ENCODE assay signal across 22 cellular contexts in the genomic region with DNA sequence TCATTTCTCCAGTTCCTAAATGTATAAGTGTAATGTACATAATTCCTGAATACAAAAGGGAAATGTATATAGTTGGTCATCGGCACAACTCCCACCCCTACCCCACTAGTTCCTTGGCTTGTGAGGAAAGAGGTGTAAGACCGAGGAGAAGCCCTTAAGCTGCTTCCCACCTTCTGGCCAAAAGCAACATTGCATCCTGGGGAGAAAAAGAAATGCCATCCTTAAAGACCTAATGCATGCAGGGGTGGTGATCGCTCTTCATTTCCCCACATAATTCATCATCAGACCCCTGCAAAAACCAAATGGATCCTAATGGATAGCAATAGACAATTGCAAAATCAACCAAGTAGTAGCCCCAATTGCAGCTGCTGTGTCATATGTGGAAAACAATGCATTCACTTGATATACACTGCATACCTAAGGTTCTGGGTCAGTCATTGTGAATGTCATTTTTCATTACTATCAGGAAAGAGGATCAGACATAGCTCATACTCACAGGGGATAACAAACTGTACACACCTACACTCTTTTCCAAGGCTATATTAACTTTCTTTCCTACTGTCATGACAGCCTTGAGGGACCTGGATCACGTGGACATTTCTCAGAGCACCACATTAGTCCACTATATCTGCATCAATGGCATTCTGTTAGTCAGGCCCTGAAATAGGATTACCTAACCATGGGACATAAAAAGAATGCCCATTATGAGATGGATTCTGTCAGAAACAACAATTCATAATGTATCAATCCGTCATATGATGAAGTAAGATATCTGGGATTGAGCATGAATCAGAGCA. TPM values are rescaled to one million over a fixed set of nuclear protein-coding genes. Genes with fewer than 3 reads are reported as not detected.
DNase-seq lines count a peak whose midpoint lies in the region; ATAC-seq and TF ChIP-seq lines count a peak whose summit lies in the region.
"Had no signal": no experiment of that assay in that cellular context is flagged by ENCODE, and none has a peak within 500 bp of the region (broad histone marks: within the 10 kb centered on the region; RNA-seq: fewer than 3 reads in every experiment).

No MANE protein-coding gene starts in this region.

- H3K27me3 ChIP-seq in GM06990 (replicated peaks; ENCODE audit: control insufficient read depth, insufficient read depth, low read length) (no peaks in the 10 kb centered on the region), Loucy (ENCODE audit: insufficient read depth, low read length, poor library complexity, severe bottlenecking) (no peaks in the 10 kb centered on the region), endodermal cell (ENCODE audit: control insufficient read depth, insufficient read depth, low read length, poor library complexity, severe bottlenecking) (no peaks in the 10 kb centered on the region), mesendoderm (ENCODE audit: insufficient read depth, low read length, poor library complexity) (no peaks in the 10 kb centered on the region), thyroid gland (no peaks in the 10 kb centered on the region)
- H3K27me3 ChIP-seq: BLaER1, left lung, pancreas, right lobe of liver had no signal

- no peak overlapping the region for H4K5ac ChIP-seq in mesendoderm (ENCODE audit: low read length)

- H3K9me3 ChIP-seq in Loucy (ENCODE audit: insufficient read depth, low read depth, low read length) (no peaks in the 10 kb centered on the region), endodermal cell (ENCODE audit: control insufficient read depth, low read length) (no peaks in the 10 kb centered on the region), thyroid gland (no peaks in the 10 kb centered on the region)
- H3K9me3 ChIP-seq: BLaER1, left lung, pancreas, right lobe of liver had no signal

- no peak overlapping the region for H3K4me3 Mint-ChIP-seq in endodermal cell
- H3K4me3 Mint-ChIP-seq: activated CD4-positive, alpha-beta memory T cell treated with anti-CD3 and anti-CD28 coated beads, Interleukin-2, amount 10 ng/mL, durations not matched to agents 7 days and 5 days; natural killer cell treated with Interleukin-12 subunit alpha and Interleukin-12 subunit beta and Interleukin-15 and Interleukin-18, amount 100 ng/mL, for 72 hours had no signal

- H3K27ac ChIP-seq in endodermal cell (ENCODE audit: low read depth, low read length) = no peak overlapping the region
- no peak overlapping the region for H3K27ac ChIP-seq in mesendoderm (ENCODE audit: low read depth, low read length)
- H3K27ac ChIP-seq in thyroid gland = no peak overlapping the region
- H3K27ac ChIP-seq: BLaER1, left lung, pancreas, right lobe of liver, SK-N-MC had no signal

- no peaks in the 10 kb centered on the region for H3K79me2 ChIP-seq in Loucy (ENCODE audit: insufficient read depth, low read length)
- H3K79me2 ChIP-seq in mesendoderm (ENCODE audit: control insufficient read depth, insufficient read depth, low read length) = no peaks in the 10 kb centered on the region

- H2BK15ac ChIP-seq in mesendoderm (replicated peaks; ENCODE audit: low read depth) = no peak overlapping the region

- H3K4me1 ChIP-seq in Loucy (ENCODE audit: insufficient read depth, low read length, poor library complexity, severe bottlenecking) (no peaks in the 10 kb centered on the region), endodermal cell (ENCODE audit: control insufficient read depth, insufficient read depth, low read length) (peaks cover 6% of the 10 kb centered on the region), mesendoderm (ENCODE audit: control insufficient read depth, low read depth, low read length) (no peaks in the 10 kb centered on the region), thyroid gland (no peaks in the 10 kb centered on the region)
- H3K4me1 ChIP-seq: BLaER1, left lung, pancreas, right lobe of liver had no signal

- H3K9me2 ChIP-seq in Loucy (replicated peaks; ENCODE audit: low read depth, low read length) = no peaks in the 10 kb centered on the region

- DNase-seq in GM06990 (ENCODE audit: extremely low read depth, insufficient read length) (no peak), endodermal cell (no peak), mesendoderm (peak; percentile 34), thyroid gland (no peak), posterior cingulate gyrus (no peak), COR-L47 (lab: John Stamatoyannopoulos, UW) (no peak)
- DNase-seq: activated CD4-positive, alpha-beta memory T cell treated with anti-CD3 and anti-CD28 coated beads, Interleukin-2, amount 10 ng/mL, durations not matched to agents 7 days and 5 days; activated effector memory CD4-positive, alpha-beta T cell treated with anti-CD3 and anti-CD28 coated beads, Interleukin-2, amount 50 U/mL, for 16 hours; activated T-cell treated with anti-CD3 and anti-CD28 coated beads for 4 hours; Calu3; effector memory CD4-positive, alpha-beta T cell; IMR-90; left lung; NCI-H2107; pancreas; right lobe of liver; stimulated activated CD4-positive, alpha-beta T cell treated with anti-CD3 and anti-CD28 coated beads, Interleukin-15, amount 100 ng/mL, for 24 hours had no signal

- H3K27ac Mint-ChIP-seq in endodermal cell = no peak overlapping the region
- H3K27ac Mint-ChIP-seq: activated CD4-positive, alpha-beta memory T cell treated with anti-CD3 and anti-CD28 coated beads, Interleukin-2, amount 10 ng/mL, durations not matched to agents 7 days and 5 days; natural killer cell treated with Interleukin-12 subunit alpha and Interleukin-12 subunit beta and Interleukin-15 and Interleukin-18, amount 100 ng/mL, for 72 hours had no signal

- no peak overlapping the region for H2AFZ ChIP-seq in Loucy (ENCODE audit: low read length)

- H2AK5ac ChIP-seq in mesendoderm (ENCODE audit: low read length) = no peak overlapping the region

- peak; percentile 17 for TF ChIP-seq CTCF in GM06990 (IDR thresholded peaks at IDR 0.05; ENCODE audit: insufficient read depth, low read length, poor library complexity, severe bottlenecking)
- peak; percentile 36; the same call in 1 of the 2 replicates for TF ChIP-seq CTCF in Loucy (conservative IDR thresholded peaks at IDR 0.05; ENCODE audit: low read length)
- peak; percentile 67 for TF ChIP-seq CTCF in endodermal cell (conservative IDR thresholded peaks at IDR 0.05)
- no peak for TF ChIP-seq CTCF in thyroid gland (IDR thresholded peaks at IDR 0.05)

- H3F3A ChIP-seq in Loucy (ENCODE audit: low read depth) = no peaks in the 10 kb centered on the region

- no peaks in the 10 kb centered on the region for H4K20me1 ChIP-seq in Loucy (ENCODE audit: insufficient read depth, low read length, poor library complexity, severe bottlenecking)
- H4K20me1 ChIP-seq: BLaER1 had no signal

- H3K4me3 ChIP-seq in GM06990 (replicated peaks; ENCODE audit: low read depth, low read length) (no peak overlapping the region), Loucy (ENCODE audit: low read length, poor library complexity, severe bottlenecking) (no peak overlapping the region), endodermal cell (ENCODE audit: low read length) (no peak overlapping the region), mesendoderm (ENCODE audit: low read length) (no peak overlapping the region), thyroid gland (replicated peaks in 1 of 3) (no peak overlapping the region)
- H3K4me3 ChIP-seq: BLaER1, left lung, pancreas, right lobe of liver, SK-N-MC had no signal

- no peak overlapping the region for H3K4ac ChIP-seq in mesendoderm (ENCODE audit: low read depth, low read length)

- H3K4me1 Mint-ChIP-seq in endodermal cell = peaks cover 19% of the 10 kb centered on the region
- H3K4me1 Mint-ChIP-seq: activated CD4-positive, alpha-beta memory T cell treated with anti-CD3 and anti-CD28 coated beads, Interleukin-2, amount 10 ng/mL, durations not matched to agents 7 days and 5 days had no signal

- no peaks in the 10 kb centered on the region for H3K79me1 ChIP-seq in mesendoderm (ENCODE audit: low read length)

- no peak overlapping the region for H4K8ac ChIP-seq in mesendoderm (ENCODE audit: low read depth, low read length)

- TF ChIP-seq POLR2A in thyroid gland (IDR thresholded peaks at IDR 0.05) = no peak

- H3K9ac ChIP-seq in Loucy (ENCODE audit: low read depth, low read length, poor library complexity, severe bottlenecking) (no peak overlapping the region), endodermal cell (ENCODE audit: extremely low read depth, low read length, poor library complexity, severe bottlenecking) (no peak overlapping the region), mesendoderm (ENCODE audit: low read length) (no peak overlapping the region)
- H3K9ac ChIP-seq: BLaER1 had no signal

- no peaks in the 10 kb centered on the region for H3K27me3 Mint-ChIP-seq in endodermal cell (ENCODE audit: insufficient read depth)
- H3K27me3 Mint-ChIP-seq: activated CD4-positive, alpha-beta memory T cell treated with anti-CD3 and anti-CD28 coated beads, Interleukin-2, amount 10 ng/mL, durations not matched to agents 7 days and 5 days had no signal

- no peak overlapping the region for H3K56ac ChIP-seq in mesendoderm (ENCODE audit: low read length)

- no peak overlapping the region for H2BK120ac ChIP-seq in mesendoderm (ENCODE audit: low read depth, low read length)

- ATAC-seq in HG02759 (IDR thresholded peaks at IDR 0.05; ENCODE audit: unreplicated experiment) = no peak
- ATAC-seq: left lung; natural killer cell treated with Interleukin-12 subunit alpha and Interleukin-12 subunit beta and Interleukin-15 and Interleukin-18, amount 100 ng/mL, for 72 hours; pancreas; right lobe of liver had no signal

- 70 to 91% methylated on average over 2 to 4 of the region's 5 CpGs for WGBS in endodermal cell (ENCODE audit: insufficient coverage in 1 of 2, insufficient read length in 1 of 2), 2 experiments
- WGBS in mesendoderm (ENCODE audit: extremely low coverage, insufficient coverage, low lambda C conversion rate) = no CpG with 5 or more reads among the region's 5 CpGs
- WGBS in thyroid gland, 2 donors = 91 to 94% methylated on average over 5 of the region's 5 CpGs

- no peak overlapping the region for H2BK5ac ChIP-seq in mesendoderm (ENCODE audit: low read length)

- H3K36me3 ChIP-seq in GM06990 (ENCODE audit: control insufficient read depth, insufficient read depth, low read length) = no peaks in the 10 kb centered on the region
- H3K36me3 ChIP-seq in Loucy (ENCODE audit: insufficient read depth, low read length) = no peaks in the 10 kb centered on the region
- no peaks in the 10 kb centered on the region for H3K36me3 ChIP-seq in endodermal cell (ENCODE audit: control insufficient read depth, insufficient read depth, low read length)
- H3K36me3 ChIP-seq in mesendoderm (ENCODE audit: control insufficient read depth, insufficient read depth, low read length) = no peaks in the 10 kb centered on the region
- H3K36me3 ChIP-seq in thyroid gland = no peaks in the 10 kb centered on the region
- H3K36me3 ChIP-seq: BLaER1, left lung, pancreas, right lobe of liver had no signal

- intact Hi-C loops in thyroid gland (cut with DNase I) = no loop called here
- intact Hi-C loops in posterior cingulate gyrus (cut with DNase I) = no loop called here

- H3K23ac ChIP-seq in mesendoderm (ENCODE audit: low read length) = no peak overlapping the region

- H3K36me3 Mint-ChIP-seq in endodermal cell (ENCODE audit: low read depth) = no peaks in the 10 kb centered on the region
- H3K36me3 Mint-ChIP-seq: natural killer cell treated with Interleukin-12 subunit alpha and Interleukin-12 subunit beta and Interleukin-15 and Interleukin-18, amount 100 ng/mL, for 72 hours had no signal

- no peak overlapping the region for H3K18ac ChIP-seq in mesendoderm (ENCODE audit: low read length)

- no peaks in the 10 kb centered on the region for H3K9me3 Mint-ChIP-seq in endodermal cell
- H3K9me3 Mint-ChIP-seq: activated CD4-positive, alpha-beta memory T cell treated with anti-CD3 and anti-CD28 coated beads, Interleukin-2, amount 10 ng/mL, durations not matched to agents 7 days and 5 days; natural killer cell treated with Interleukin-12 subunit alpha and Interleukin-12 subunit beta and Interleukin-15 and Interleukin-18, amount 100 ng/mL, for 72 hours had no signal

- H3K4me2 ChIP-seq in Loucy (ENCODE audit: low read depth, low read length, poor library complexity, severe bottlenecking) = no peak overlapping the region
- H3K4me2 ChIP-seq in mesendoderm (ENCODE audit: low read length) = no peak overlapping the region
- H3K4me2 ChIP-seq: BLaER1 had no signal

RNA-seq across cellular contexts. Expression of gene NFXL1, which starts 31.7 kb away (rescaled TPM):
- total RNA-seq in endodermal cell (10 to 100 TPM; 33.0 to 33.7 TPM), thyroid gland (10 to 100 TPM; 17.3 to 66.4 (median 23.0) TPM)
- 18.8 TPM for polyA plus RNA-seq in endodermal cell (2013, experiment 1 of 2)
- 17.5 TPM for polyA plus RNA-seq in endodermal cell (2013, experiment 2 of 2)
- 16.0 TPM for polyA plus RNA-seq in mesendoderm (2013, experiment 1 of 2)
- 17.8 TPM for polyA plus RNA-seq in mesendoderm (2013, experiment 2 of 2)

Comparison
In these comparisons a context has a peak if more than half of its experiments do, and no peak if none do; other contexts are left out.
1. CTCF ChIP-seq: peak in GM06990 (single experiment), Loucy (single experiment) and endodermal cell (single experiment); none in thyroid gland (0 of 6).